Comparison of ENCODE assay signal across 24 cellular contexts in genomic region chr2:206266130-206267125, GRCh38.
"Had no signal": no experiment of that assay in that cellular context is flagged by ENCODE, and none has a peak within 500 bp of the region (broad histone marks: within the 10 kb centered on the region; RNA-seq: fewer than 3 reads in every experiment).

No MANE protein-coding gene starts in this region.

- H3K27me3 ChIP-seq: testis had no signal

- ATAC-seq: activated naive CD4-positive, alpha-beta T cell treated with anti-CD3 and anti-CD28 coated beads, Interleukin-2, amount 50 U/mL, for 72 hours; activated T-cell treated with anti-CD3 and anti-CD28 coated beads, Interleukin-2, amount 50 U/mL, for 72 hours; body of pancreas; left colon; naive thymus-derived CD8-positive, alpha-beta T cell; pancreas had no signal

- H3K4me3 ChIP-seq: body of pancreas, pancreas, prostate gland, sigmoid colon, testis, transverse colon had no signal

- H3K9me3 ChIP-seq: body of pancreas, pancreas, prostate gland, sigmoid colon, testis, transverse colon had no signal

- H3K27ac ChIP-seq: body of pancreas, pancreas, prostate gland, sigmoid colon, testis, transverse colon, VCaP had no signal

- H3K36me3 ChIP-seq: pancreas, prostate gland, sigmoid colon, transverse colon had no signal

- H3K4me1 ChIP-seq: body of pancreas, pancreas, prostate gland, sigmoid colon, testis, transverse colon had no signal

- DNase-seq: activated CD4-positive, alpha-beta T cell treated with anti-CD3 and anti-CD28 coated beads for 4 hours; activated CD4-positive, alpha-beta T cell treated with anti-CD3 and anti-CD28 coated beads, Interleukin-2, amount 50 U/mL, for 4 hours; activated naive CD4-positive, alpha-beta T cell; activated T-cell treated with anti-CD3 and anti-CD28 coated beads for 4 hours; activated T-cell treated with anti-CD3 and anti-CD28 coated beads, Interleukin-2, amount 50 U/mL, for 72 hours; anterior cingulate cortex; body of pancreas; dermis blood vessel endothelial cell; effector CD4-positive, alpha-beta T cell; hippocampal formation; left colon; naive thymus-derived CD8-positive, alpha-beta T cell; nucleus accumbens; pancreas; retina; sigmoid colon; small intestine; stimulated activated CD4-positive, alpha-beta T cell treated with anti-CD3 and anti-CD28 coated beads, Interleukin-2, amount 100 ng/mL, for 24 hours; stimulated activated naive CD4-positive, alpha-beta T cell; testis; transverse colon had no signal
